In genomic region chr21:43876605-43877004, GRCh38 we compare ENCODE assay signal across 1 cellular context.
TF ChIP-seq lines count a peak whose summit lies in the region.

No MANE protein-coding gene starts in this region.

TF ChIP-seq in K562, 482 proteins besides CTCF, POLR2A, EP300 and RAD21:
- TF ChIP-seq SMC3 (conservative IDR thresholded peaks at IDR 0.05; ENCODE audit: insufficient read depth, low read depth, low read length) (no peak), PRDM10 (IDR thresholded peaks at IDR 0.05; ENCODE audit: partially characterized antibody) (peak; percentile 95)
TF ChIP-seq in K562: peak in this region for 1.
